28 cellular contexts compared by ENCODE assay signal in the genomic region with DNA sequence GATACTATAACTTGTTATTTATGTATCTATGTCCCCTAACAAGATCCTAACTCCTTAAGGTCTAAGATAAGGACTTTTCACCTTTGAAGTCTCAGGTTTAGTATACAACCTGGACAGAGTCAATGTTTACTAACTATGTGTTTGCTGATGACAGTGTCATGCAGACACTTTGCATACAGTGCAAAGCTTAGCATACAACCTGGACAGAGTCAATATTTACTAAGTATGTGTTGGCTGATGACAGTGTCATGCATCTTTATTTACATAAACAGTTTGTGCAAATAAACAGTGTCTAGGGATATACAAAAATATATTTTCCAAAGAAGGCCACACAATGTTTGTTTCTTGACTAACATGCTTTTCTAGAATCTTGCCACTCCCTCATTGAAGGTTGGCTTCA. TPM values are rescaled to one million over a fixed set of nuclear protein-coding genes. Genes with fewer than 3 reads are reported as not detected.
"Had no signal": no experiment of that assay in that cellular context is flagged by ENCODE, and none has a peak within 500 bp of the region (broad histone marks: within the 10 kb centered on the region; RNA-seq: fewer than 3 reads in every experiment).

No MANE protein-coding gene starts in this region.

- H3K27ac ChIP-seq: left ventricle myocardium inferior, neural progenitor cell, neutrophil, right atrium auricular region, skin epidermis, spleen, suprapubic skin, thoracic aorta, tibial artery, upper lobe of right lung had no signal

- H3K9me3 ChIP-seq: neutrophil, right atrium auricular region, suprapubic skin, thoracic aorta, tibial artery, upper lobe of right lung had no signal

- H3K4me1 ChIP-seq: left ventricle myocardium inferior, neural progenitor cell, right atrium auricular region, spleen, suprapubic skin, tibial artery, upper lobe of right lung had no signal

- DNase-seq: hypothalamus; immature natural killer cell; kidney; left ventricle myocardium inferior; mesendoderm; naive B cell; natural killer cell; nephron progenitor cell; occipital lobe; spleen; stimulated activated CD4-positive, alpha-beta T cell treated with anti-CD3 and anti-CD28 coated beads, Interleukin-4, amount 100 ng/mL, for 24 hours; stimulated activated naive CD4-positive, alpha-beta T cell; tibial artery; trophoblast cell; upper lobe of right lung had no signal

- H3K27me3 ChIP-seq: neural progenitor cell, right atrium auricular region, spleen, suprapubic skin, tibial artery had no signal

- H3K4me3 ChIP-seq: left ventricle myocardium inferior, lung, neural progenitor cell, right atrium auricular region, skin epidermis, spleen, suprapubic skin, thoracic aorta, tibial artery, upper lobe of right lung had no signal

- H3K36me3 ChIP-seq: left ventricle myocardium inferior, neural progenitor cell, neutrophil, right atrium auricular region, spleen, suprapubic skin, thoracic aorta, tibial artery, upper lobe of right lung had no signal

- FAIRE-seq: islet of Langerhans, kidney, urothelium cell line had no signal

RNA-seq across cellular contexts. Expression of a gene that starts 34.7 kb away (rescaled TPM):
- total RNA-seq: mononuclear cell, osteocyte, progenitor cell of endocrine pancreas, pulmonary artery endothelial cell, upper lobe of right lung had no signal
